ENCODE assay signal across 8 cellular contexts in genomic region chrX:40104649-40105015, GRCh38. TPM values are rescaled to one million over a fixed set of nuclear protein-coding genes. Genes with fewer than 3 reads are reported as not detected.
DNase-seq lines count a peak whose midpoint lies in the region; ATAC-seq and TF ChIP-seq lines count a peak whose summit lies in the region.

No MANE protein-coding gene starts in this region.

- intact Hi-C loops in CD4-positive, alpha-beta memory T cell (cut with micrococcal nuclease) = loop anchor here (5.0 kb wide), 2 partner anchors 92 to 247 kb away; no protein-coding TSS in a partner anchor
- intact Hi-C loops in OCI-LY7 (cut with micrococcal nuclease; ENCODE audit: unreplicated experiment) = no loop called here
- intact Hi-C loops in dorsolateral prefrontal cortex (cut with DNase I) = loop anchor here (5.0 to 10.0 kb wide), 5 partner anchors 163 to 1300 kb away; partner anchors contain the start of gene MID1IP1 (in 1 of the 2)

- peaks cover 0 to 1% of the 10 kb centered on the region in 2 donors for H3K36me3 Mint-ChIP-seq in CD4-positive, alpha-beta memory T cell

- TF ChIP-seq CTCF in OCI-LY7 (conservative IDR thresholded peaks at IDR 0.05; ENCODE audit: low read length) (no peak), dorsolateral prefrontal cortex (IDR thresholded peaks at IDR 0.05 in 54 of 56, conservative IDR thresholded peaks at IDR 0.05 in 2 of 56; ENCODE audit: low read depth in 1 of 56, partially characterized antibody in 56 of 56) (no peak)

- no peaks in the 10 kb centered on the region for H3K36me3 ChIP-seq in CD4-positive, alpha-beta memory T cell (ENCODE audit: insufficient read depth, low read length)
- no peaks in the 10 kb centered on the region for H3K36me3 ChIP-seq in OCI-LY7 (ENCODE audit: insufficient read depth, low read length)
- no peaks in the 10 kb centered on the region for H3K36me3 ChIP-seq in mucosa of rectum (ENCODE audit: control insufficient read depth in 2 of 2, insufficient read depth in 2 of 2, low read length in 2 of 2)

- peak; percentile 32 for ATAC-seq in GM19324 (IDR thresholded peaks at IDR 0.05; ENCODE audit: low FRiP score, unreplicated experiment)
- ATAC-seq in GM19467 (IDR thresholded peaks at IDR 0.05; ENCODE audit: unreplicated experiment) = no peak
- no peak for ATAC-seq in GM21528 (IDR thresholded peaks at IDR 0.05; ENCODE audit: low FRiP score, unreplicated experiment)

- POLR2A ChIA-PET in CD4-positive, alpha-beta memory T cell (lab: Charles Lee; ENCODE audit: partially characterized antibody) = interaction anchor here (0.9 to 14.3 kb wide), 9 partner anchors 7 to 178 kb away, joined by 3 to 323 read pairs (median 5); partner anchors contain the start of gene BCOR
- POLR2A ChIA-PET in OCI-LY7 (lab: Charles Lee) = interaction anchor here (0.7 to 1.1 kb wide), 3 partner anchors 49 to 476 kb away, joined by 3 to 4 read pairs (median 3); no protein-coding TSS in a partner anchor

- H3K79me2 ChIP-seq in OCI-LY7 (ENCODE audit: insufficient read depth, low read depth, low read length) = no peaks in the 10 kb centered on the region

- H3K27me3 ChIP-seq in CD4-positive, alpha-beta memory T cell (ENCODE audit: insufficient read depth, low read length) = no peaks in the 10 kb centered on the region
- H3K27me3 ChIP-seq in dorsolateral prefrontal cortex (peaks cover 0 to 100% (median 72%) of the 10 kb centered on the region in 45 donors), mucosa of rectum (ENCODE audit: control insufficient read depth in 2 of 2, insufficient read depth in 2 of 2, low read length in 2 of 2) (peaks cover 6% of the 10 kb centered on the region in 2 donors)

- peak overlapping the region in 6 of 8 donors; percentile 25 to 69 (median 58) for H3K4me3 Mint-ChIP-seq in CD4-positive, alpha-beta memory T cell

- peak overlapping the region; percentile 44 for H3K27ac ChIP-seq in CD4-positive, alpha-beta memory T cell (ENCODE audit: low read depth, low read length)
- peak overlapping the region; percentile 74 for H3K27ac ChIP-seq in OCI-LY7 (ENCODE audit: low read depth, low read length, poor library complexity, severe bottlenecking)
- peak overlapping the region in 53 of 59 donors; percentile 21 to 92 (median 84) for H3K27ac ChIP-seq in dorsolateral prefrontal cortex
- peak overlapping the region; percentile 83 to 85 for H3K27ac ChIP-seq in mucosa of rectum (ENCODE audit: low read depth in 2 of 2, low read length in 2 of 2)

- H3K9me3 Mint-ChIP-seq in CD4-positive, alpha-beta memory T cell = peaks cover 0 to 10% (median 0%) of the 10 kb centered on the region in 8 donors

- H3K9me3 ChIP-seq in CD4-positive, alpha-beta memory T cell (ENCODE audit: control insufficient read depth in 1 of 2, low read length in 2 of 2) = no peaks in the 10 kb centered on the region
- H3K9me3 ChIP-seq in OCI-LY7 (ENCODE audit: low read length) (no peaks in the 10 kb centered on the region), mucosa of rectum (ENCODE audit: control insufficient read depth in 2 of 2, low read length in 2 of 2) (no peaks in the 10 kb centered on the region)

- no peaks in the 10 kb centered on the region for H3K9me2 ChIP-seq in OCI-LY7 (ENCODE audit: insufficient read depth, low read length)

- H3K4me1 Mint-ChIP-seq in CD4-positive, alpha-beta memory T cell = peaks cover 3 to 23% (median 10%) of the 10 kb centered on the region in 4 donors

- no TSS peak for BruUV-seq in OCI-LY7 (replicated peaks; lab: Mats Ljungman, UMichigan)

- peak overlapping the region in 1 of 2 donors; percentile 51 for H3K4me3 ChIP-seq in CD4-positive, alpha-beta memory T cell (ENCODE audit: low read length in 2 of 2)
- peak overlapping the region; percentile 76 for H3K4me3 ChIP-seq in OCI-LY7 (ENCODE audit: low read depth, low read length, poor library complexity, severe bottlenecking)
- H3K4me3 ChIP-seq in dorsolateral prefrontal cortex = peak overlapping the region; percentile 36 to 75 (median 58)
- H3K4me3 ChIP-seq in mucosa of rectum (ENCODE audit: low read length in 2 of 2) = peak overlapping the region; percentile 31 to 60

- no peaks in the 10 kb centered on the region for H3K27me3 Mint-ChIP-seq in CD4-positive, alpha-beta memory T cell

- CTCF ChIA-PET in CD4-positive, alpha-beta memory T cell (lab: Charles Lee; ENCODE audit: partially characterized antibody) = interaction anchor here (0.7 to 0.9 kb wide), 2 partner anchors 48 to 60 kb away, joined by 3 read pairs; no protein-coding TSS in a partner anchor
- CTCF ChIA-PET in OCI-LY7 (lab: Charles Lee; ENCODE audit: unreplicated experiment) = no interaction called here

- no peaks in the 10 kb centered on the region for H4K20me1 ChIP-seq in OCI-LY7 (ENCODE audit: insufficient read depth, low read length)

- H3K9ac ChIP-seq in mucosa of rectum (ENCODE audit: low read depth in 1 of 2, low read length in 2 of 2) = peak overlapping the region in 1 of 2 donors; percentile 83

- peak overlapping the region; percentile 90 for H3K4me2 ChIP-seq in OCI-LY7 (ENCODE audit: low read length)

- no peak for DNase-seq in CD4-positive, alpha-beta memory T cell
- DNase-seq in OCI-LY7 (ENCODE audit: low spot score) (peak; percentile 66), dorsolateral prefrontal cortex (no peak), GM19240 (ENCODE audit: insufficient read length, low spot score) (no peak)

- H3K27ac Mint-ChIP-seq in CD4-positive, alpha-beta memory T cell = no peak overlapping the region

- H3K4me1 ChIP-seq in CD4-positive, alpha-beta memory T cell (ENCODE audit: insufficient read depth, low read length) = peaks cover 25% of the 10 kb centered on the region
- peaks cover 80% of the 10 kb centered on the region for H3K4me1 ChIP-seq in OCI-LY7 (ENCODE audit: insufficient read depth, low read length, poor library complexity, severe bottlenecking)
- H3K4me1 ChIP-seq in mucosa of rectum (ENCODE audit: control insufficient read depth in 2 of 2, insufficient read depth in 2 of 2, low read length in 2 of 2) = peaks cover 14 to 23% of the 10 kb centered on the region in 2 donors

- H2AFZ ChIP-seq in OCI-LY7 (ENCODE audit: low read length) = no peak overlapping the region

RNA-seq across cellular contexts. Expression of gene BCOR, which starts 6.9 kb away (rescaled TPM):
- 10 to 100 TPM; 47.1 to 48.7 TPM for total RNA-seq in CD4-positive, alpha-beta memory T cell
- polyA plus RNA-seq in CD4-positive, alpha-beta memory T cell = 1 to 10 TPM; 1.9 to 7.0 TPM
- total RNA-seq in OCI-LY7 (2014; rRNA removed; shearing (Covaris generic)) = 55.6 and 64.3 TPM in 2 replicates
- total RNA-seq in OCI-LY7 (2022) (48.0 and 52.2 TPM in 2 replicates), dorsolateral prefrontal cortex (10 to 100 TPM; 10.5 to 38.3 (median 19.7) TPM)
